8 cellular contexts compared by ENCODE assay signal in genomic region chr17:18314059-18314730, GRCh38. TPM values are rescaled to one million over a fixed set of nuclear protein-coding genes. Genes with fewer than 3 reads are reported as not detected.
DNase-seq lines count a peak whose midpoint lies in the region; ATAC-seq and TF ChIP-seq lines count a peak whose summit lies in the region.

No MANE protein-coding gene starts in this region.

- 0 to 1% (median 0%) methylated on average over 20 to 39 of the region's 39 CpGs for whole genome bisulfite sequencing in heart left ventricle, 4 donors
- 0 to 1% (median 0%) methylated on average over 15 to 39 of the region's 39 CpGs for WGBS in adrenal gland, 4 donors

- H3K36me3 ChIP-seq in heart left ventricle (peaks cover 0 to 50% (median 27%) of the 10 kb centered on the region in 9 donors), HUES48 (ENCODE audit: control insufficient read depth, insufficient read depth, low read length) (peaks cover 46% of the 10 kb centered on the region), adrenal gland (replicated peaks in 1 of 2) (peaks cover 0 to 21% of the 10 kb centered on the region in 2 donors)

- H3K4me3 ChIP-seq in heart left ventricle (peak overlapping the region; percentile 54 to 96 (median 87)), HUES48 (ENCODE audit: low read depth, low read length) (peak overlapping the region; percentile 96), adrenal gland (peak overlapping the region; percentile 49 to 84 (median 54))

- H3K27me3 ChIP-seq in heart left ventricle (no peaks in the 10 kb centered on the region), HUES48 (ENCODE audit: control insufficient read depth, insufficient read depth, low read length) (no peaks in the 10 kb centered on the region), adrenal gland (no peaks in the 10 kb centered on the region)

- peaks cover 0 to 14% (median 6%) of the 10 kb centered on the region in 3 donors for H3K36me3 Mint-ChIP-seq in immature natural killer cell
- H3K36me3 Mint-ChIP-seq in stimulated activated memory B cell treated with anti-CD40 and anti-IgM and Interleukin-4, amounts not matched to agents 10 μg/mL and 1 μg/mL and 100 μg/mL, for 72 hours: peaks cover 42% of the 10 kb centered on the region

- intact Hi-C loops in heart left ventricle (cut with DNase I): loop anchor here in 8 of 10 donors (2.0 to 10.0 kb wide), 8 partner anchors 49 to 99 kb away; partner anchors contain the start of genes MIEF2 (in 4 of the 8), LLGL1 (in 2 of the 8) and FLII (in 1 of the 8)
- intact Hi-C loops in left cardiac atrium (cut with DNase I): loop anchor here in 1 of 2 donors (5.0 to 10.0 kb wide), 2 partner anchors 57 to 89 kb away; partner anchors contain the start of genes FLII and LLGL1
- intact Hi-C loops in adrenal gland (cut with DNase I): no loop called here

- peaks cover 73 to 80% of the 10 kb centered on the region in 2 donors for H3K4me1 Mint-ChIP-seq in immature natural killer cell
- H3K4me1 Mint-ChIP-seq in stimulated activated memory B cell treated with anti-CD40 and anti-IgM and Interleukin-4, amounts not matched to agents 10 μg/mL and 1 μg/mL and 100 μg/mL, for 72 hours: peaks cover 63% of the 10 kb centered on the region

- peak overlapping the region; percentile 86 to 99 (median 91) for H3K4me3 Mint-ChIP-seq in immature natural killer cell
- peak overlapping the region; percentile 81 for H3K4me3 Mint-ChIP-seq in stimulated activated memory B cell treated with anti-CD40 and anti-IgM and Interleukin-4, amounts not matched to agents 10 μg/mL and 1 μg/mL and 100 μg/mL, for 72 hours

- H3K27ac ChIP-seq in heart left ventricle: peak overlapping the region; percentile 20 to 95 (median 86)
- peak overlapping the region; percentile 93 for H3K27ac ChIP-seq in HUES48 (ENCODE audit: low read depth, low read length)
- peak overlapping the region; percentile 14 to 95 (median 94) for H3K27ac ChIP-seq in adrenal gland

- no peak for TF ChIP-seq CTCF in heart left ventricle (IDR thresholded peaks at IDR 0.05)
- no peak for TF ChIP-seq CTCF in adrenal gland (IDR thresholded peaks at IDR 0.05)

- peak overlapping the region; percentile 91 to 100 (median 96) for H3K27ac Mint-ChIP-seq in immature natural killer cell
- H3K27ac Mint-ChIP-seq in stimulated activated memory B cell treated with anti-CD40 and anti-IgM and Interleukin-4, amounts not matched to agents 10 μg/mL and 1 μg/mL and 100 μg/mL, for 72 hours: peak overlapping the region; percentile 94

- peaks cover 11 to 66% (median 54%) of the 10 kb centered on the region in 12 donors for H3K4me1 ChIP-seq in heart left ventricle
- peaks cover 13% of the 10 kb centered on the region for H3K4me1 ChIP-seq in HUES48 (ENCODE audit: control insufficient read depth, insufficient read depth, low read length)
- H3K4me1 ChIP-seq in adrenal gland (replicated peaks in 1 of 2): peaks cover 16 to 60% of the 10 kb centered on the region in 2 donors

- ATAC-seq in heart left ventricle (no peak), left cardiac atrium (no peak), GM21526 (IDR thresholded peaks at IDR 0.05; ENCODE audit: low FRiP score, unreplicated experiment) (no peak)
- ATAC-seq in stimulated activated memory B cell treated with anti-CD40 and anti-IgM and Interleukin-4, amounts not matched to agents 10 μg/mL and 1 μg/mL and 100 μg/mL, for 72 hours: peak; percentile 13

- peaks cover 0 to 9% (median 6%) of the 10 kb centered on the region in 3 donors for H3K27me3 Mint-ChIP-seq in immature natural killer cell (ENCODE audit: low read depth in 3 of 3)
- no peaks in the 10 kb centered on the region for H3K27me3 Mint-ChIP-seq in stimulated activated memory B cell treated with anti-CD40 and anti-IgM and Interleukin-4, amounts not matched to agents 10 μg/mL and 1 μg/mL and 100 μg/mL, for 72 hours

- H3K9me3 Mint-ChIP-seq in immature natural killer cell: no peaks in the 10 kb centered on the region
- no peaks in the 10 kb centered on the region for H3K9me3 Mint-ChIP-seq in stimulated activated memory B cell treated with anti-CD40 and anti-IgM and Interleukin-4, amounts not matched to agents 10 μg/mL and 1 μg/mL and 100 μg/mL, for 72 hours

- DNase-seq in heart left ventricle: peak in 2 of 5 donors; percentile 33 to 66
- DNase-seq in left cardiac atrium: no peak
- peak in 1 of 7 donors; percentile 60 for DNase-seq in adrenal gland
- peak in 1 of 3 donors; percentile 13 for DNase-seq in immature natural killer cell
- no peak for DNase-seq in HK-2 (ENCODE audit: unreplicated experiment)

- peak overlapping the region; percentile 74 for H3K9ac ChIP-seq in HUES48 (ENCODE audit: low read depth, low read length)

- TF ChIP-seq POLR2A in heart left ventricle (IDR thresholded peaks at IDR 0.05): no peak
- TF ChIP-seq POLR2A in adrenal gland (IDR thresholded peaks at IDR 0.05): no peak

- H3K9me3 ChIP-seq in heart left ventricle (no peaks in the 10 kb centered on the region), HUES48 (ENCODE audit: control insufficient read depth, insufficient read depth, low read length) (no peaks in the 10 kb centered on the region), adrenal gland (replicated peaks in 1 of 3) (no peaks in the 10 kb centered on the region)

RNA-seq across cellular contexts. Expression of gene TOP3A, which starts 0.6 kb away (rescaled TPM):
- 10 to 100 TPM in 8 of 9 donors, 1 to 10 TPM in 1; 9.4 to 26.1 (median 12.8) TPM for total RNA-seq in heart left ventricle
- 10 to 100 TPM in 1 of 2 donors, 1 to 10 TPM in 1; 9.7 to 14.8 TPM for polyA plus RNA-seq in heart left ventricle
- total RNA-seq in left cardiac atrium: 10 to 100 TPM; 12.3 to 18.1 TPM
- 10 to 100 TPM; 20.4 to 59.6 (median 32.8) TPM for total RNA-seq in adrenal gland
- polyA plus RNA-seq in adrenal gland: 10 to 100 TPM; 17.8 to 33.0 (median 19.2) TPM
- 10 to 100 TPM in 2 of 3 donors, 1 to 10 TPM in 1; 4.8 to 32.7 (median 15.2) TPM for polyA plus RNA-seq in immature natural killer cell

RNA-seq across cellular contexts. Expression of gene SMCR8, which starts 0.9 kb away (rescaled TPM):
- 10 to 100 TPM in 8 of 9 donors, 1 to 10 TPM in 1; 9.7 to 17.6 (median 13.1) TPM for total RNA-seq in heart left ventricle
- 10 to 100 TPM in 1 of 2 donors, 1 to 10 TPM in 1; 2.9 to 10.7 TPM for polyA plus RNA-seq in heart left ventricle
- 10 to 100 TPM; 11.8 to 12.0 TPM for total RNA-seq in left cardiac atrium
- 10 to 100 TPM; 16.4 to 21.4 (median 18.5) TPM for total RNA-seq in adrenal gland
- 10 to 100 TPM in 1 of 3 donors, 1 to 10 TPM in 2; 1.7 to 13.8 (median 4.6) TPM for polyA plus RNA-seq in adrenal gland
- polyA plus RNA-seq in immature natural killer cell: 1 to 10 TPM in 2 of 3 donors, under 1 TPM in 1; 0.02 to 3.6 (median 1.5) TPM

RNA-seq across cellular contexts. Expression of gene SHMT1, which starts 49.2 kb away (rescaled TPM):
- total RNA-seq in heart left ventricle: 10 to 100 TPM in 2 of 9 donors, 1 to 10 TPM in 7; 3.8 to 15.5 (median 8.6) TPM
- 1 to 10 TPM; 5.1 to 7.1 TPM for polyA plus RNA-seq in heart left ventricle
- 10 to 100 TPM; 13.8 to 34.3 TPM for total RNA-seq in left cardiac atrium
- total RNA-seq in adrenal gland: 10 to 100 TPM; 12.7 to 43.8 (median 20.4) TPM
- polyA plus RNA-seq in adrenal gland: 10 to 100 TPM in 2 of 3 donors, 1 to 10 TPM in 1; 6.8 to 13.2 (median 10.1) TPM
- 10 to 100 TPM; 16.0 to 38.8 (median 29.1) TPM for polyA plus RNA-seq in immature natural killer cell

RNA-seq across cellular contexts. Expression of gene MIEF2, which starts 53.7 kb away (rescaled TPM):
- total RNA-seq in heart left ventricle (10 to 100 TPM; 23.2 to 46.9 (median 26.7) TPM), left cardiac atrium (10 to 100 TPM; 16.2 to 16.8 TPM), adrenal gland (10 to 100 TPM; 18.3 to 46.6 (median 29.2) TPM)
- polyA plus RNA-seq in heart left ventricle (10 to 100 TPM; 18.8 to 27.4 TPM), adrenal gland (10 to 100 TPM in 1 of 3 donors, 1 to 10 TPM in 2; 4.1 to 10.7 (median 9.5) TPM), immature natural killer cell (10 to 100 TPM; 14.9 to 20.1 (median 17.4) TPM)

RNA-seq across cellular contexts. Expression of gene FLII, which starts 55.7 kb away (rescaled TPM):
- 100 to 1,000 TPM; 218 to 535 (median 307) TPM for total RNA-seq in heart left ventricle
- polyA plus RNA-seq in heart left ventricle: 100 to 1,000 TPM; 321 to 364 TPM
- 100 to 1,000 TPM; 204 to 211 TPM for total RNA-seq in left cardiac atrium
- 100 to 1,000 TPM; 172 to 331 (median 297) TPM for total RNA-seq in adrenal gland
- 100 to 1,000 TPM; 276 to 652 (median 461) TPM for polyA plus RNA-seq in adrenal gland
- polyA plus RNA-seq in immature natural killer cell: 100 to 1,000 TPM in 1 of 3 donors, 10 to 100 TPM in 2; 77.7 to 164 (median 83.7) TPM

Comparison
In these comparisons a context has a peak if more than half of its experiments do, and no peak if none do; other contexts are left out.
1. intact Hi-C loops: an anchor here in heart left ventricle (2.0 to 10.0 kb wide); none called in adrenal gland.